Comparison of ENCODE assay signal across 1 cellular context in genomic region chr10:30540286-30540685, GRCh38.
TF ChIP-seq lines count a peak whose summit lies in the region.

No MANE protein-coding gene starts in this region.

TF ChIP-seq in HepG2, 621 proteins besides CTCF, POLR2A, EP300 and RAD21 (continued from another document):
- TF ChIP-seq, protein P1, sequence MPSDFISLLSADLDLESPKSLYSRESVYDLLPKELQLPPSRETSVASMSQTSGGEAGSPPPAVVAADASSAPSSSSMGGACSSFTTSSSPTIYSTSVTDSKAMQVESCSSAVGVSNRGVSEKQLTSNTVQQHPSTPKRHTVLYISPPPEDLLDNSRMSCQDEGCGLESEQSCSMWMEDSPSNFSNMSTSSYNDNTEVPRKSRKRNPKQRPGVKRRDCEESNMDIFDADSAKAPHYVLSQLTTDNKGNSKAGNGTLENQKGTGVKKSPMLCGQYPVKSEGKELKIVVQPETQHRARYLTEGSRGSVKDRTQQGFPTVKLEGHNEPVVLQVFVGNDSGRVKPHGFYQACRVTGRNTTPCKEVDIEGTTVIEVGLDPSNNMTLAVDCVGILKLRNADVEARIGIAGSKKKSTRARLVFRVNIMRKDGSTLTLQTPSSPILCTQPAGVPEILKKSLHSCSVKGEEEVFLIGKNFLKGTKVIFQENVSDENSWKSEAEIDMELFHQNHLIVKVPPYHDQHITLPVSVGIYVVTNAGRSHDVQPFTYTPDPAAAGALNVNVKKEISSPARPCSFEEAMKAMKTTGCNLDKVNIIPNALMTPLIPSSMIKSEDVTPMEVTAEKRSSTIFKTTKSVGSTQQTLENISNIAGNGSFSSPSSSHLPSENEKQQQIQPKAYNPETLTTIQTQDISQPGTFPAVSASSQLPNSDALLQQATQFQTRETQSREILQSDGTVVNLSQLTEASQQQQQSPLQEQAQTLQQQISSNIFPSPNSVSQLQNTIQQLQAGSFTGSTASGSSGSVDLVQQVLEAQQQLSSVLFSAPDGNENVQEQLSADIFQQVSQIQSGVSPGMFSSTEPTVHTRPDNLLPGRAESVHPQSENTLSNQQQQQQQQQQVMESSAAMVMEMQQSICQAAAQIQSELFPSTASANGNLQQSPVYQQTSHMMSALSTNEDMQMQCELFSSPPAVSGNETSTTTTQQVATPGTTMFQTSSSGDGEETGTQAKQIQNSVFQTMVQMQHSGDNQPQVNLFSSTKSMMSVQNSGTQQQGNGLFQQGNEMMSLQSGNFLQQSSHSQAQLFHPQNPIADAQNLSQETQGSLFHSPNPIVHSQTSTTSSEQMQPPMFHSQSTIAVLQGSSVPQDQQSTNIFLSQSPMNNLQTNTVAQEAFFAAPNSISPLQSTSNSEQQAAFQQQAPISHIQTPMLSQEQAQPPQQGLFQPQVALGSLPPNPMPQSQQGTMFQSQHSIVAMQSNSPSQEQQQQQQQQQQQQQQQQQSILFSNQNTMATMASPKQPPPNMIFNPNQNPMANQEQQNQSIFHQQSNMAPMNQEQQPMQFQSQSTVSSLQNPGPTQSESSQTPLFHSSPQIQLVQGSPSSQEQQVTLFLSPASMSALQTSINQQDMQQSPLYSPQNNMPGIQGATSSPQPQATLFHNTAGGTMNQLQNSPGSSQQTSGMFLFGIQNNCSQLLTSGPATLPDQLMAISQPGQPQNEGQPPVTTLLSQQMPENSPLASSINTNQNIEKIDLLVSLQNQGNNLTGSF (CRISPR knock-in tag; IDR thresholded peaks at IDR 0.05), result no peak
- TF ChIP-seq TOE1 (CRISPR knock-in tag; IDR thresholded peaks at IDR 0.05) (no peak), THAP7 (CRISPR knock-in tag; IDR thresholded peaks at IDR 0.05) (no peak), ZNF138 (CRISPR knock-in tag; IDR thresholded peaks at IDR 0.05; ENCODE audit: low read depth) (no peak), ZNF609 (CRISPR knock-in tag; IDR thresholded peaks at IDR 0.05; ENCODE audit: borderline replicate concordance) (no peak), ATF6 (CRISPR knock-in tag; conservative IDR thresholded peaks at IDR 0.05) (no peak), ZNF678 (CRISPR knock-in tag; IDR thresholded peaks at IDR 0.05) (no peak), NFE2L1 (CRISPR knock-in tag; IDR thresholded peaks at IDR 0.05; ENCODE audit: borderline replicate concordance) (no peak), ZBTB2 (CRISPR knock-in tag; IDR thresholded peaks at IDR 0.05; ENCODE audit: low read depth) (no peak), ZNF549 (CRISPR knock-in tag; IDR thresholded peaks at IDR 0.05) (no peak), ZNF788 (CRISPR knock-in tag; IDR thresholded peaks at IDR 0.05; ENCODE audit: borderline replicate concordance) (no peak), ZNF331 (CRISPR knock-in tag; IDR thresholded peaks at IDR 0.05) (no peak), MTF1 (CRISPR knock-in tag; IDR thresholded peaks at IDR 0.05) (no peak)
